1 cellular context compared by ENCODE assay signal in genomic region chr11:47248304-47248663, GRCh38.
TF ChIP-seq lines count a peak whose summit lies in the region.

No MANE protein-coding gene starts in this region.

TF ChIP-seq in A549, 52 proteins besides CTCF, POLR2A, EP300 and RAD21:
- no peak for TF ChIP-seq HEYL (CRISPR knock-in tag; IDR thresholded peaks at IDR 0.05)
- TF ChIP-seq EHF (CRISPR knock-in tag; IDR thresholded peaks at IDR 0.05), result no peak
- TF ChIP-seq ATOH8 (CRISPR knock-in tag; IDR thresholded peaks at IDR 0.05; ENCODE audit: low read depth), result no peak
- TF ChIP-seq CEBPB (IDR thresholded peaks at IDR 0.05), result no peak
